18 cellular contexts compared by ENCODE assay signal in the genomic region with DNA sequence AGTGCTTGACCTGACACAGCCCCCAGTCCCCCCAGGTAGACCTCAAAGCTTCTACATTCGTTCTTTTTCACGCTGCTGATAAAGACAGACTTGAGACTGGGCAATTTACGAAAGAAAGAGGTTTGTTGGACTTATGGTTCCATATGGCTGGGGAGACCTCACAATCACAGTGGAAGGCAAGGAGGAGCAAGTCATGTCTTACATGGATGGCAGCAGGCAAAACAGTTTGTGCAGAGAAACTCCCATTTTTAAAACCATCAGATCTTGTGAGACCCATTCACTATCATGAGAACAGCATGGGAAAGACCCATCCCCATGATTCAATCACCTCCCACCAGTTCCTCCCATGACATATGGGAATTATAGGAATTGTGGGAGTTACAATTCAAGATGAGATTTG. TPM values are rescaled to one million over a fixed set of nuclear protein-coding genes. Genes with fewer than 3 reads are reported as not detected.
"Had no signal": no experiment of that assay in that cellular context is flagged by ENCODE, and none has a peak within 500 bp of the region (broad histone marks: within the 10 kb centered on the region; RNA-seq: fewer than 3 reads in every experiment).

No MANE protein-coding gene starts in this region.

RNA-seq across cellular contexts. Expression of gene E2F8, which starts 13.7 kb away (rescaled TPM):
- total RNA-seq: naive thymus-derived CD8-positive, alpha-beta T cell had no signal
- polyA plus RNA-seq: naive thymus-derived CD4-positive, alpha-beta T cell; naive thymus-derived CD8-positive, alpha-beta T cell; pancreas had no signal

RNA-seq across cellular contexts. Expression of gene CSRP3, which starts 52.7 kb away (rescaled TPM):
- total RNA-seq: naive thymus-derived CD4-positive, alpha-beta T cell; naive thymus-derived CD8-positive, alpha-beta T cell; natural killer cell; natural killer cell treated with Interleukin-12 subunit alpha and Interleukin-12 subunit beta and Interleukin-15 and Interleukin-18, amount 100 ng/mL, for 72 hours; neural crest cell; omental fat pad; osteoblast; osteocyte; posterior vena cava; progenitor cell of endocrine pancreas; pulmonary artery endothelial cell; renal cortical epithelial cell; sciatic nerve; sigmoid colon; smooth muscle cell; spleen had no signal
- polyA plus RNA-seq: naive thymus-derived CD4-positive, alpha-beta T cell; naive thymus-derived CD8-positive, alpha-beta T cell; neural cell; smooth muscle cell had no signal
